In the genomic region with DNA sequence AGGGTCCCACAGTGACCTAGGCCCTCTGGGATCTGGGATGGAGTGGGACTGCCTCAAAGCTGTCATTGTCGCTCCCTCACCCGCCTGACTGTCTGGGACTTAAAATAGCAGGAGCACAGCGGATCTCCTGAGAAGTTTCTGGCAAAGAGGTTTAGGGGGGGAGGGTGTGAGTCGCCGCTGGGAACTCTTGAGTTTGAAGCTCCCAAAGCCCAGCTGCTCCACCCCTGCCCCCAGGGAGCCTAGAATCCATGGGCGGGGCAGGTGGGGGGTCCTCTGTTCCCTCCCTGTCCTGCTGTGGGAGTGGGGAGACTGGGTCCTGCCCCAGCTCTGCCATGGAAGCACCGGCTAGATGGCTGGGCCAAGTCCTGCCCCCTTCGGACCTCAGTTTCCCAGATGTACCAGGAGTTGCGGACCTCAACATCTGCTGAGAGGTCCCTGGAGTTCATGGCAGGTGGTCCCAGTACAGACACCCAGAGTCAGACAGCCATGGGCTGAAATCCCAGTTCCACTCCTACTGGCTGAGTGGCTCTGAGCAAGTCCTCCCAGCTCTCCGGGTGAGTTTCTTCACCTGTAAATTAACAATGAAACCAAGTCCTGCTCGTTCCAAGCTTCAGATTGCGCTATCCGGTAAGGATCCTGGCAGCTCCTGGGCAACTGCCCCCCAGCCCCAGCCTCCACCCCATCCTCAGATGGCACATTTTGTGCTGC, we compare ENCODE assay signal across 9 cellular contexts. TPM values are rescaled to one million over a fixed set of nuclear protein-coding genes. Genes with fewer than 3 reads are reported as not detected.
DNase-seq lines count a peak whose midpoint lies in the region; ATAC-seq and TF ChIP-seq lines count a peak whose summit lies in the region.
"Had no signal": no experiment of that assay in that cellular context is flagged by ENCODE, and none has a peak within 500 bp of the region (broad histone marks: within the 10 kb centered on the region; RNA-seq: fewer than 3 reads in every experiment).

No MANE protein-coding gene starts in this region.

- intact Hi-C loops in HCT116 (cut with micrococcal nuclease): loop anchor here (1.0 to 10.0 kb wide), 4 partner anchors 39 to 437 kb away; a partner anchor contains a TSS
- intact Hi-C loops in left ventricle myocardium inferior (cut with micrococcal nuclease): loop anchor here (2.0 kb wide), 1 partner anchor 77 kb away; no protein-coding TSS in a partner anchor

- TF ChIP-seq POLR2A in HCT116 (IDR thresholded peaks at IDR 0.05; ENCODE audit: borderline replicate concordance, extremely low read depth, insufficient read depth, insufficient read length): no peak

- H3K9me3 ChIP-seq in HCT116 (ENCODE audit: control insufficient read depth in 1 of 2, insufficient read depth in 1 of 2, low read depth in 1 of 2, low read length in 2 of 2) (no peaks in the 10 kb centered on the region), left ventricle myocardium inferior (replicated peaks) (no peaks in the 10 kb centered on the region), skeletal muscle satellite cell (replicated peaks; ENCODE audit: low read length) (no peaks in the 10 kb centered on the region)

- H3K9me2 ChIP-seq in HCT116 (ENCODE audit: insufficient read depth): no peaks in the 10 kb centered on the region

- peaks cover 16% of the 10 kb centered on the region; the same call in 1 of the 2 replicates for H4K20me1 ChIP-seq in HCT116 (ENCODE audit: insufficient read depth)

- H3K4me1 ChIP-seq in HCT116 (ENCODE audit: control insufficient read depth in 1 of 2, insufficient read depth in 2 of 2, low read length in 2 of 2) (peaks cover 5 to 23% of the 10 kb centered on the region in 2 experiments; a peak in 3 of 4 replicates), left ventricle myocardium inferior (peaks cover 40% of the 10 kb centered on the region), skeletal muscle satellite cell (ENCODE audit: control insufficient read depth, insufficient read depth, low read length) (peaks cover 13% of the 10 kb centered on the region)

- POLR2A ChIA-PET in HCT116 (lab: Charles Lee): interaction anchor here (1.0 to 2.3 kb wide), 11 partner anchors 9 to 80 kb away, joined by 3 to 30 read pairs (median 5); a partner anchor contains a TSS

- 0 out of 2 replicates have a peak overlapping the region, but pooled peaks have one; percentile 37 for H3K27ac ChIP-seq in HCT116 (ENCODE audit: low read depth, low read length)
- peak overlapping the region; percentile 40; the same call in 1 of the 2 replicates for H3K27ac ChIP-seq in VCaP
- H3K27ac ChIP-seq in left ventricle myocardium inferior (replicated peaks): peak overlapping the region; percentile 95

- no peak for ATAC-seq in HCT116
- no peak for ATAC-seq in GM19351 (IDR thresholded peaks at IDR 0.05; ENCODE audit: unreplicated experiment)
- no peak for ATAC-seq in HG02610 (IDR thresholded peaks at IDR 0.05; ENCODE audit: unreplicated experiment)

- RAD21 ChIA-PET in HCT116 (lab: Charles Lee; ENCODE audit: low non-redundant PET in 1 of 2, low total read pairs in 2 of 2, uncharacterized antibody in 2 of 2, unreplicated experiment in 2 of 2): interaction anchor here (0.5 to 3.3 kb wide), 18 partner anchors 10 to 291 kb away, joined by 3 to 49 read pairs (median 6); a partner anchor contains a TSS

- BruUV-seq in HCT116 (replicated peaks; lab: Mats Ljungman, UMichigan): no TSS peak

- H2AFZ ChIP-seq in HCT116 (ENCODE audit: low read depth, low read length, poor library complexity, severe bottlenecking): no peak overlapping the region

- H3K4me3 ChIP-seq in HCT116 (replicated peaks in 1 of 2; ENCODE audit: low read depth in 1 of 2, low read length in 2 of 2) (peak overlapping the region in 1 of 2 experiments; percentile 32; a peak in 1 of 4 replicates), left ventricle myocardium inferior (peak overlapping the region; percentile 67), skeletal muscle satellite cell (ENCODE audit: low read length) (peak overlapping the region; percentile 61)

- CTCF ChIA-PET in HCT116 (lab: Charles Lee): interaction anchor here (0.6 to 11.7 kb wide), 34 partner anchors 10 to 526 kb away, joined by 3 to 601 read pairs (median 5); a partner anchor contains a TSS

- DNase-seq in HCT116 (ENCODE audit: low read depth, low spot score) (no peak), left ventricle myocardium inferior (peak; percentile 66), kidney tubule cell (ENCODE audit: low spot score) (no peak), DMS 273 (lab: John Stamatoyannopoulos, UW; ENCODE audit: unreplicated experiment) (no peak)

- H3K27me3 ChIP-seq in HCT116 (ENCODE audit: insufficient read depth, low read length) (no peaks in the 10 kb centered on the region), left ventricle myocardium inferior (ENCODE audit: low read depth) (no peaks in the 10 kb centered on the region), skeletal muscle satellite cell (ENCODE audit: control insufficient read depth, insufficient read depth, low read length) (peaks cover 5% of the 10 kb centered on the region)

- no peak for TF ChIP-seq RAD21 in HCT116 (IDR thresholded peaks at IDR 0.05; ENCODE audit: low read depth)

- H3K9ac ChIP-seq in HCT116 (ENCODE audit: low read length) (no peak overlapping the region), skeletal muscle satellite cell (ENCODE audit: low read depth, low read length) (no peak overlapping the region)

- H3K79me2 ChIP-seq in HCT116 (ENCODE audit: insufficient read depth, low read length): no peaks in the 10 kb centered on the region

- H3K4me2 ChIP-seq in HCT116 (ENCODE audit: low read length): peak overlapping the region; percentile 78
- peak overlapping the region; percentile 83 for H3K4me2 ChIP-seq in skeletal muscle satellite cell (ENCODE audit: low read length)

- peaks cover under 1 to 4% of the 10 kb centered on the region in 2 experiments; a peak in 2 of 4 replicates for H3K36me3 ChIP-seq in HCT116 (ENCODE audit: control insufficient read depth in 1 of 2, insufficient read depth in 2 of 2, low read length in 2 of 2)
- H3K36me3 ChIP-seq in left ventricle myocardium inferior: peaks cover 4% of the 10 kb centered on the region
- peaks cover 13% of the 10 kb centered on the region for H3K36me3 ChIP-seq in skeletal muscle satellite cell (ENCODE audit: insufficient read depth, low read length)

- no peak for TF ChIP-seq CTCF in HCT116 (IDR thresholded peaks at IDR 0.05 in 2 of 3, conservative IDR thresholded peaks at IDR 0.05 in 1 of 3; ENCODE audit: borderline replicate concordance in 1 of 3, insufficient read depth in 1 of 3, low read depth in 2 of 3, low read length in 2 of 3)
- TF ChIP-seq CTCF in VCaP (conservative IDR thresholded peaks at IDR 0.05): no peak
- TF ChIP-seq CTCF in left ventricle myocardium inferior (IDR thresholded peaks at IDR 0.05; ENCODE audit: borderline replicate concordance): no peak

TF ChIP-seq in HCT116, 20 proteins besides CTCF, POLR2A, EP300 and RAD21:
- TF ChIP-seq ELF1 (IDR thresholded peaks at IDR 0.05; ENCODE audit: borderline replicate concordance, low read depth): no peak
- TF ChIP-seq, protein P1, sequence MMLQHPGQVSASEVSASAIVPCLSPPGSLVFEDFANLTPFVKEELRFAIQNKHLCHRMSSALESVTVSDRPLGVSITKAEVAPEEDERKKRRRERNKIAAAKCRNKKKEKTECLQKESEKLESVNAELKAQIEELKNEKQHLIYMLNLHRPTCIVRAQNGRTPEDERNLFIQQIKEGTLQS (IDR thresholded peaks at IDR 0.05): no peak
- TF ChIP-seq EZH2phosphoT487 (IDR thresholded peaks at IDR 0.05; ENCODE audit: borderline replicate concordance): no peak
- TF ChIP-seq, protein P2, sequence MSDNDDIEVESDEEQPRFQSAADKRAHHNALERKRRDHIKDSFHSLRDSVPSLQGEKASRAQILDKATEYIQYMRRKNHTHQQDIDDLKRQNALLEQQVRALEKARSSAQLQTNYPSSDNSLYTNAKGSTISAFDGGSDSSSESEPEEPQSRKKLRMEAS (IDR thresholded peaks at IDR 0.05): no peak

RNA-seq across cellular contexts. Expression of a gene that starts 1.0 kb away (rescaled TPM):
- total RNA-seq in HCT116 (2021; ENCODE audit: unreplicated experiment): not detected
- not detected in 2 replicates for polyA plus RNA-seq in HCT116 (2012)
- not detected for total RNA-seq in left ventricle myocardium inferior
- total RNA-seq in skeletal muscle satellite cell (2012; rRNA removed): not detected in 2 replicates
- total RNA-seq: M059J had no signal

RNA-seq across cellular contexts. Expression of a gene that starts 9.5 kb away (rescaled TPM):
- total RNA-seq in HCT116 (2021; ENCODE audit: unreplicated experiment) (1,754 TPM), left ventricle myocardium inferior (686 TPM)
- 2,813 and 3,271 TPM in 2 replicates for polyA plus RNA-seq in HCT116 (2012)
- 2,748 and 3,436 TPM in 2 replicates for total RNA-seq in skeletal muscle satellite cell (2012; rRNA removed)

RNA-seq across cellular contexts. Expression of a gene that starts 9.7 kb away (rescaled TPM):
- 50.0 TPM for total RNA-seq in HCT116 (2021; ENCODE audit: unreplicated experiment)
- 41.9 and 42.2 TPM in 2 replicates for polyA plus RNA-seq in HCT116 (2012)
- total RNA-seq in left ventricle myocardium inferior: 39.2 TPM
- total RNA-seq in skeletal muscle satellite cell (2012; rRNA removed): 16.8 and 19.5 TPM in 2 replicates

Comparison
In these comparisons a context has a peak if more than half of its experiments do, and no peak if none do; other contexts are left out.
1. H3K27ac ChIP-seq: peak in every context shown above with its lines; median percentile 95 in left ventricle myocardium inferior; 40 in VCaP; 37 in HCT116.